In genomic region chr10:86706401-86706841, GRCh38 we compare ENCODE assay signal across 1 cellular context.
TF ChIP-seq lines count a peak whose summit lies in the region.

No MANE protein-coding gene starts in this region.

TF ChIP-seq in H1, 55 proteins besides CTCF, POLR2A, EP300 and RAD21:
- TF ChIP-seq NRF1 (IDR thresholded peaks at IDR 0.05; ENCODE audit: low read depth, low read length) (no peak), EGR1 (IDR thresholded peaks at IDR 0.05; ENCODE audit: borderline replicate concordance, low read depth, low read length) (no peak)
- TF ChIP-seq, protein P1, sequence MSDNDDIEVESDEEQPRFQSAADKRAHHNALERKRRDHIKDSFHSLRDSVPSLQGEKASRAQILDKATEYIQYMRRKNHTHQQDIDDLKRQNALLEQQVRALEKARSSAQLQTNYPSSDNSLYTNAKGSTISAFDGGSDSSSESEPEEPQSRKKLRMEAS (IDR thresholded peaks at IDR 0.05): 0 out of 2 replicates have a peak, but pooled peaks have one; percentile 7
